In the genomic region with DNA sequence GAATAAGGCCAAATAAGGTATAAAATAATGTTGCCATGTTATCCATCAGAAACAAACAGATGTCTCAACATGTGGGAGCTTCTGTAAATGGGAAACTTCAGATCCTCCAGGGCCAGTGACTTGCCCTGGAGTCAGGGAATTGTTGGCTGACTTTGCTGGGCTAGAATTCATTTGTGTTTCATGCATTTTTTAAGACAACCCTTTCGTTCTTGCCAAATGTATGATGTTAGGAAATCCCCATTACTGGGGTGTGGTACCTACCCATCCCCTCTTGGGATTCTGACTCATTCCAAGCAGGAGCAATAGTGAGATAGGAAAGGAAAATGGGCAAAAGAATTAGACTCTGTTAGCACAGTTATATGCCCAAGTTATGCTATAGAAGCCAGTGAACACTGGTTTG, we compare ENCODE assay signal across 15 cellular contexts. TPM values are rescaled to one million over a fixed set of nuclear protein-coding genes. Genes with fewer than 3 reads are reported as not detected.
A peak's percentile ranks its signal among the peaks of the same experiment; 100 is the strongest.
DNase-seq lines count a peak whose midpoint lies in the region; ATAC-seq and TF ChIP-seq lines count a peak whose summit lies in the region.
"Had no signal": no experiment of that assay in that cellular context is flagged by ENCODE, and none has a peak within 500 bp of the region (broad histone marks: within the 10 kb centered on the region; RNA-seq: fewer than 3 reads in every experiment).

No MANE protein-coding gene starts in this region.

- H3K4me1 Mint-ChIP-seq in chondrocyte (ENCODE audit: low read depth) = peaks cover 21% of the 10 kb centered on the region
- no peaks in the 10 kb centered on the region for H3K4me1 Mint-ChIP-seq in activated CD4-positive, alpha-beta T cell treated with anti-CD3 and anti-CD28 coated beads for 36 hours

- intact Hi-C loops in left ventricle myocardium superior (cut with micrococcal nuclease) = no loop called here
- intact Hi-C loops in activated CD4-positive, alpha-beta T cell treated with anti-CD3 and anti-CD28 coated beads for 36 hours (cut with DNase I, micrococcal nuclease) = no loop called here

- CTCF ChIA-PET in activated CD4-positive, alpha-beta T cell treated with anti-CD3 and anti-CD28 coated beads for 36 hours (lab: Charles Lee) = interaction anchor here (1.6 kb wide), 1 partner anchor 14 kb away, joined by 6 read pairs; no protein-coding TSS in a partner anchor

- no peaks in the 10 kb centered on the region for H3K27me3 Mint-ChIP-seq in chondrocyte (ENCODE audit: low read depth)
- H3K27me3 Mint-ChIP-seq in activated CD4-positive, alpha-beta T cell treated with anti-CD3 and anti-CD28 coated beads for 36 hours = no peaks in the 10 kb centered on the region

- peaks cover 17% of the 10 kb centered on the region for H3K36me3 Mint-ChIP-seq in chondrocyte (ENCODE audit: low read depth)
- H3K36me3 Mint-ChIP-seq in activated CD4-positive, alpha-beta T cell treated with anti-CD3 and anti-CD28 coated beads for 36 hours (ENCODE audit: low read depth) = peaks cover 24% of the 10 kb centered on the region

- H3K9me3 Mint-ChIP-seq in chondrocyte (ENCODE audit: low read depth) = peaks cover 21% of the 10 kb centered on the region
- H3K9me3 Mint-ChIP-seq in activated CD4-positive, alpha-beta T cell treated with anti-CD3 and anti-CD28 coated beads for 36 hours (ENCODE audit: low read depth) = peaks cover 24% of the 10 kb centered on the region

- DNase-seq in HS-27A (ENCODE audit: low read depth) (peak; percentile 2), chondrocyte (ENCODE audit: low spot score) (no peak), left ventricle myocardium superior (no peak), NCI-H446 treated with DMSO at 0.1 percent for 48 hours (lab: John Stamatoyannopoulos, UW) (no peak), nucleus accumbens (lab: John Stamatoyannopoulos, UW) (no peak)
- DNase-seq in activated CD4-positive, alpha-beta T cell treated with anti-CD3 and anti-CD28 coated beads for 36 hours = no peak
- DNase-seq: activated CD4-positive, alpha-beta T cell treated with anti-CD3 and anti-CD28 coated beads, Interleukin-2, amount 50 U/mL, for 1 hour; Caco-2; kidney; NCI-H187; stimulated activated CD4-positive, alpha-beta T cell treated with anti-CD3 and anti-CD28 coated beads, Interleukin-4, amount 100 ng/mL, for 1 hour had no signal

- H3K27ac Mint-ChIP-seq in chondrocyte (ENCODE audit: unreplicated experiment) = peak overlapping the region; percentile 72
- H3K27ac Mint-ChIP-seq in activated CD4-positive, alpha-beta T cell treated with anti-CD3 and anti-CD28 coated beads for 36 hours = no peak overlapping the region

- ATAC-seq in left ventricle myocardium superior (peak; percentile 90), HG03108 (IDR thresholded peaks at IDR 0.05; ENCODE audit: unreplicated experiment) (no peak)
- ATAC-seq in activated CD4-positive, alpha-beta T cell treated with anti-CD3 and anti-CD28 coated beads for 36 hours = no peak

- POLR2A ChIA-PET in activated CD4-positive, alpha-beta T cell treated with anti-CD3 and anti-CD28 coated beads for 36 hours (lab: Charles Lee) = no interaction called here

- TF ChIP-seq CTCF in chondrocyte (IDR thresholded peaks at IDR 0.05) = no peak

- no peak overlapping the region for H3K4me3 Mint-ChIP-seq in chondrocyte (ENCODE audit: unreplicated experiment)
- H3K4me3 Mint-ChIP-seq in activated CD4-positive, alpha-beta T cell treated with anti-CD3 and anti-CD28 coated beads for 36 hours = no peak overlapping the region

RNA-seq across cellular contexts. Expression of a gene that starts 38.0 kb away (rescaled TPM):
- total RNA-seq in chondrocyte (not detected in 3 replicates), left ventricle myocardium superior (not detected)
- total RNA-seq in activated CD4-positive, alpha-beta T cell treated with anti-CD3 and anti-CD28 coated beads for 36 hours = not detected
- total RNA-seq: Caco-2; glomerular endothelial cell; kidney; T-helper 2 cell treated with Interferon-gamma antibody and Interleukin-4, amounts not matched to agents 100 ng/mL and 5 ng/mL, for 36 hours; vagina had no signal
